ENCODE assay signal across 8 cellular contexts in the genomic region with DNA sequence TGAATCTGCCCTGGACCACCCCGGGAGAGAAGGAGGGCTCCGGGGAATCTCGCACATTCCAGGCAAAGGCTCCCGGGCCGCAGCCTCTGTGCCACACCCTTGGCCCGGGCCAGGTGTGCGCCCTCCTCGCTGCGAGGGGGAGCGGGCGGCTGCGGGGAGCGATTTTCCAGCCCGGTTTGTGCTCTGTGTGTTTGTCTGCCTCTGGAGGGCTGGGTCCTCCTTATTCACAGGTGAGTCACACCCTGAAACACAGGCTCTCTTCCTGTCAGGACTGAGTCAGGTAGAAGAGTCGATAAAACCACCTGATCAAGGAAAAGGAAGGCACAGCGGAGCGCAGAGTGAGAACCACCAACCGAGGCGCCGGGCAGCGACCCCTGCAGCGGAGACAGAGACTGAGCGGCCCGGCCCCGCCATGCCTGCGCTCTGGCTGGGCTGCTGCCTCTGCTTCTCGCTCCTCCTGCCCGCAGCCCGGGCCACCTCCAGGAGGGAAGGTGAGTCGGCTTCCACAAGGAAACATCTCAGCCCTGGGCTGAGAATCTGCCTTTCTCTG. TPM values are rescaled to one million over a fixed set of nuclear protein-coding genes. Genes with fewer than 3 reads are reported as not detected.
DNase-seq lines count a peak whose midpoint lies in the region; ATAC-seq and TF ChIP-seq lines count a peak whose summit lies in the region.

LAMC2 (plus strand) TSS at position 324 of the 550 bp plus-strand sequence; CDS start at position 413, 89 bp downstream.

- H3K36me3 ChIP-seq in mesenchymal stem cell (ENCODE audit: control insufficient read depth in 1 of 2, insufficient read depth in 2 of 2, low read depth in 1 of 2, low read length in 2 of 2) (no peaks in the 10 kb centered on the region), vagina (no peaks in the 10 kb centered on the region), A673 (ENCODE audit: insufficient read depth, low read length, poor library complexity, severe bottlenecking) (no peaks in the 10 kb centered on the region)

- peak within 1 kb of the TSS; percentile 19 for H2BK15ac ChIP-seq in mesenchymal stem cell (ENCODE audit: low read depth, poor library complexity, severe bottlenecking)

- H3K27me3 ChIP-seq in dorsolateral prefrontal cortex = peaks cover 0 to 35% (median 13%) of the 10 kb centered on the region in 45 donors
- no peaks in the 10 kb centered on the region for H3K27me3 ChIP-seq in mesenchymal stem cell (ENCODE audit: control insufficient read depth in 1 of 2, insufficient read depth in 1 of 2, low read length in 2 of 2)
- H3K27me3 ChIP-seq in vagina = no peaks in the 10 kb centered on the region
- H3K27me3 ChIP-seq in A673 (replicated peaks; ENCODE audit: insufficient read depth, low read depth, low read length, poor library complexity) = no peaks in the 10 kb centered on the region

- H3K18ac ChIP-seq in mesenchymal stem cell (ENCODE audit: low read depth in 1 of 2, low read length in 2 of 2) = peak within 1 kb of the TSS; percentile 47 to 68

- peak within 1 kb of the TSS; percentile 80 for H3K4me2 ChIP-seq in mesenchymal stem cell (ENCODE audit: low read length, poor library complexity, severe bottlenecking)

- intact Hi-C loops in dorsolateral prefrontal cortex (cut with DNase I) = no loop called here
- intact Hi-C loops in vagina (cut with DNase I) = no loop called here
- intact Hi-C loops in A673 (cut with micrococcal nuclease; ENCODE audit: unreplicated experiment) = no loop called here

- peak within 1 kb of the TSS; percentile 85 for H4K8ac ChIP-seq in mesenchymal stem cell (ENCODE audit: low read length)

- 2% methylated on average over 30 of the region's 30 CpGs for WGBS in mesenchymal stem cell

- H3K23ac ChIP-seq in mesenchymal stem cell (ENCODE audit: low read length in 2 of 2) = peak within 1 kb of the TSS in 1 of 2 experiments; percentile 85

- TF ChIP-seq CTCF in dorsolateral prefrontal cortex (IDR thresholded peaks at IDR 0.05 in 54 of 56, conservative IDR thresholded peaks at IDR 0.05 in 2 of 56; ENCODE audit: low read depth in 1 of 56, partially characterized antibody in 56 of 56) (no peak), vagina (IDR thresholded peaks at IDR 0.05) (peak in 1 of 3 experiments; percentile 8), A673 (conservative IDR thresholded peaks at IDR 0.05; ENCODE audit: low read depth, low read length) (no peak)

- peak within 1 kb of the TSS in 1 of 2 experiments; percentile 91 for H3K14ac ChIP-seq in mesenchymal stem cell (ENCODE audit: low read length in 2 of 2)

- H2AK5ac ChIP-seq in mesenchymal stem cell (ENCODE audit: low read length, severe bottlenecking) = peak within 1 kb of the TSS; percentile 69

- H2BK12ac ChIP-seq in mesenchymal stem cell (ENCODE audit: low read length in 2 of 2) = peak within 1 kb of the TSS; percentile 67 to 86

- H3K4me1 ChIP-seq in mesenchymal stem cell (ENCODE audit: control insufficient read depth, insufficient read depth, low read depth, low read length) (peaks cover 7% of the 10 kb centered on the region), vagina (peaks cover 19% of the 10 kb centered on the region), A673 (ENCODE audit: insufficient read depth, low read length, poor library complexity, severe bottlenecking) (peaks cover 2% of the 10 kb centered on the region)

- no peaks in the 10 kb centered on the region for H3K79me1 ChIP-seq in mesenchymal stem cell (replicated peaks; ENCODE audit: low read length, poor library complexity, severe bottlenecking)

- H3K9me3 ChIP-seq in mesenchymal stem cell (ENCODE audit: control insufficient read depth, low read length) = no peaks in the 10 kb centered on the region
- no peaks in the 10 kb centered on the region for H3K9me3 ChIP-seq in vagina
- H3K9me3 ChIP-seq in A673 (ENCODE audit: low read depth, low read length, poor library complexity, severe bottlenecking) = no peaks in the 10 kb centered on the region

- no peak for ATAC-seq in GM18502 (IDR thresholded peaks at IDR 0.05; ENCODE audit: poor library complexity, unreplicated experiment)

- H3K27ac ChIP-seq in dorsolateral prefrontal cortex (peak within 1 kb of the TSS in 1 of 59 donors; percentile 38), mesenchymal stem cell (ENCODE audit: low read length, poor library complexity, severe bottlenecking) (no peak within 1 kb of the TSS), vagina (peak within 1 kb of the TSS; percentile 52), A673 (ENCODE audit: low read depth, low read length, poor library complexity, severe bottlenecking) (no peak within 1 kb of the TSS)

- no peak within 1 kb of the TSS for H2BK120ac ChIP-seq in mesenchymal stem cell (ENCODE audit: low read depth, low read length)

- DNase-seq in D341Med (ENCODE audit: low spot score) (peak; percentile 56), NCI-H2171 (lab: John Stamatoyannopoulos, UW) (peak; percentile 49), dorsolateral prefrontal cortex (peak in 2 of 10 donors; percentile 5 to 46), mesenchymal stem cell (peak; percentile 42), vagina (ENCODE audit: extremely low spot score in 2 of 2) (no peak), dermis blood vessel endothelial cell (no peak), A673 (ENCODE audit: low spot score) (no peak)

- peak in 1 of 2 donors; percentile 10 for TF ChIP-seq POLR2A in vagina (IDR thresholded peaks at IDR 0.05)

- H2BK5ac ChIP-seq in mesenchymal stem cell (ENCODE audit: low read depth, low read length, poor library complexity, severe bottlenecking) = no peak within 1 kb of the TSS

- POLR2A ChIA-PET in A673 (lab: Charles Lee; ENCODE audit: low non-redundant PET) = no interaction called here

- H3K4me3 ChIP-seq in dorsolateral prefrontal cortex (peak within 1 kb of the TSS in 40 of 59 donors; percentile 3 to 57 (median 28)), mesenchymal stem cell (ENCODE audit: insufficient read depth in 1 of 2, low read depth in 1 of 2, low read length in 2 of 2) (peak within 1 kb of the TSS; percentile 36 to 57), vagina (peak within 1 kb of the TSS; percentile 37 to 40), A673 (ENCODE audit: low read depth, low read length, poor library complexity, severe bottlenecking) (no peak within 1 kb of the TSS)

- CTCF ChIA-PET in A673 (lab: Charles Lee) = no interaction called here

- peak within 1 kb of the TSS; percentile 35 for H3K9ac ChIP-seq in mesenchymal stem cell (ENCODE audit: low read length)

- peak within 1 kb of the TSS; percentile 69 for H4K91ac ChIP-seq in mesenchymal stem cell (ENCODE audit: low read length)

- peak within 1 kb of the TSS in 1 of 2 experiments; percentile 33 for H3K4ac ChIP-seq in mesenchymal stem cell (ENCODE audit: low read depth in 1 of 2, low read length in 2 of 2)

- H2AFZ ChIP-seq in mesenchymal stem cell (ENCODE audit: low read depth, low read length) = peak within 1 kb of the TSS; percentile 86

- BruUV-seq in A673 (replicated peaks; lab: Mats Ljungman, UMichigan) = no TSS peak

RNA-seq across cellular contexts. Expression of gene LAMC2, which starts in this region (rescaled TPM):
- total RNA-seq in dorsolateral prefrontal cortex = 1 to 10 TPM in 1 of 120 experiments, under 1 TPM in 84, not detected in 35; 0.07 to 1.0 (median 0.22) TPM
- polyA plus RNA-seq in mesenchymal stem cell (2013, experiment 1 of 2) = 0.37 TPM
- 0.38 TPM for polyA plus RNA-seq in mesenchymal stem cell (2013, experiment 2 of 2)
- total RNA-seq in vagina = 13.3 TPM
- 0.70 and 1.5 TPM in 2 replicates for total RNA-seq in dermis blood vessel endothelial cell
- total RNA-seq in A673 (2021) = 0.11 and 0.26 TPM in 2 replicates

Comparison
In these comparisons a context has a peak if more than half of its experiments do, and no peak if none do; other contexts are left out.
1. DNase-seq: peak in D341Med (single experiment), NCI-H2171 (single experiment) and mesenchymal stem cell (single experiment); none in vagina (0 of 2), dermis blood vessel endothelial cell (single experiment) and A673 (single experiment).